ENCODE assay signal across 16 cellular contexts in genomic region chr12:124874188-124874587, GRCh38. TPM values are rescaled to one million over a fixed set of nuclear protein-coding genes. Genes with fewer than 3 reads are reported as not detected.
DNase-seq lines count a peak whose midpoint lies in the region; ATAC-seq and TF ChIP-seq lines count a peak whose summit lies in the region.
"Had no signal": no experiment of that assay in that cellular context is flagged by ENCODE, and none has a peak within 500 bp of the region (broad histone marks: within the 10 kb centered on the region; RNA-seq: fewer than 3 reads in every experiment).

No MANE protein-coding gene starts in this region.

- no TSS peak for BruUV-seq in OCI-LY7 (replicated peaks; lab: Mats Ljungman, UMichigan)

- H3K27ac Mint-ChIP-seq in dendritic cell treated with granulocyte-macrophage colony-stimulating factor and Interleukin-4, amounts not matched to agents 40 ng/mL and 50 ng/mL, for 4 days, result peak overlapping the region; percentile 78
- H3K27ac Mint-ChIP-seq in activated naive CD8-positive, alpha-beta T cell treated with anti-CD3 and anti-CD28 coated beads, Interleukin-2, amount 50 U/mL, for 24 hours, result no peak overlapping the region
- no peak overlapping the region for H3K27ac Mint-ChIP-seq in activated CD4-positive, alpha-beta T cell treated with anti-CD3 and anti-CD28 coated beads, Interleukin-2, amount 10 ng/mL, durations not matched to agents 7 days and 5 days
- H3K27ac Mint-ChIP-seq: CD4-positive, alpha-beta T cell; HFFc6 had no signal

- H3K4me1 Mint-ChIP-seq in dendritic cell treated with granulocyte-macrophage colony-stimulating factor and Interleukin-4, amounts not matched to agents 40 ng/mL and 50 ng/mL, for 4 days (ENCODE audit: low read depth), result peaks cover 35% of the 10 kb centered on the region
- H3K4me1 Mint-ChIP-seq in activated naive CD8-positive, alpha-beta T cell treated with anti-CD3 and anti-CD28 coated beads, Interleukin-2, amount 50 U/mL, for 24 hours, result peaks cover 2% of the 10 kb centered on the region
- peaks cover 7% of the 10 kb centered on the region for H3K4me1 Mint-ChIP-seq in activated CD4-positive, alpha-beta T cell treated with anti-CD3 and anti-CD28 coated beads, Interleukin-2, amount 10 ng/mL, durations not matched to agents 7 days and 5 days

- H2AFZ ChIP-seq in OCI-LY7 (ENCODE audit: low read length), result peak overlapping the region; percentile 4; the same call in 1 of the 2 replicates
- H2AFZ ChIP-seq: GM23248 had no signal

- H3K4me2 ChIP-seq in BLaER1 (peak overlapping the region; percentile 70), DOHH2 (ENCODE audit: low read length) (0 out of 2 replicates have a peak overlapping the region, but pooled peaks have one; percentile 0), OCI-LY7 (ENCODE audit: low read length) (no peak overlapping the region; the same call in 1 of the 2 replicates)

- no peaks in the 10 kb centered on the region for H3K27me3 Mint-ChIP-seq in dendritic cell treated with granulocyte-macrophage colony-stimulating factor and Interleukin-4, amounts not matched to agents 40 ng/mL and 50 ng/mL, for 4 days
- H3K27me3 Mint-ChIP-seq in activated naive CD8-positive, alpha-beta T cell treated with anti-CD3 and anti-CD28 coated beads, Interleukin-2, amount 50 U/mL, for 24 hours, result peaks cover 4% of the 10 kb centered on the region
- H3K27me3 Mint-ChIP-seq in activated CD4-positive, alpha-beta T cell treated with anti-CD3 and anti-CD28 coated beads, Interleukin-2, amount 10 ng/mL, durations not matched to agents 7 days and 5 days, result peaks cover 3% of the 10 kb centered on the region

- H3K4me3 ChIP-seq in BLaER1, result no peak overlapping the region
- no peak overlapping the region for H3K4me3 ChIP-seq in DOHH2 (ENCODE audit: low read length)
- H3K4me3 ChIP-seq in OCI-LY7 (ENCODE audit: low read depth, low read length, poor library complexity, severe bottlenecking), result no peak overlapping the region
- H3K4me3 ChIP-seq: GM23248 had no signal

- intact Hi-C loops in OCI-LY7 (cut with micrococcal nuclease; ENCODE audit: unreplicated experiment), result no loop called here
- intact Hi-C loops in dendritic cell treated with granulocyte-macrophage colony-stimulating factor and Interleukin-4, amounts not matched to agents 40 ng/mL and 50 ng/mL, for 4 days (cut with micrococcal nuclease), result no loop called here

- CTCF ChIA-PET in OCI-LY7 (lab: Charles Lee; ENCODE audit: unreplicated experiment), result no interaction called here
- CTCF ChIA-PET in activated CD4-positive, alpha-beta T cell treated with anti-CD3 and anti-CD28 coated beads, Interleukin-2, amount 10 ng/mL, durations not matched to agents 7 days and 5 days (lab: Charles Lee), result no interaction called here

- no peaks in the 10 kb centered on the region for H3K9me3 Mint-ChIP-seq in dendritic cell treated with granulocyte-macrophage colony-stimulating factor and Interleukin-4, amounts not matched to agents 40 ng/mL and 50 ng/mL, for 4 days
- H3K9me3 Mint-ChIP-seq in activated naive CD8-positive, alpha-beta T cell treated with anti-CD3 and anti-CD28 coated beads, Interleukin-2, amount 50 U/mL, for 24 hours, result no peaks in the 10 kb centered on the region
- no peaks in the 10 kb centered on the region for H3K9me3 Mint-ChIP-seq in activated CD4-positive, alpha-beta T cell treated with anti-CD3 and anti-CD28 coated beads, Interleukin-2, amount 10 ng/mL, durations not matched to agents 7 days and 5 days
- H3K9me3 Mint-ChIP-seq: CD4-positive, alpha-beta T cell; HFFc6 had no signal

- POLR2A ChIA-PET in OCI-LY7 (lab: Charles Lee), result interaction anchor here (1.3 kb wide), 1 partner anchor 13 kb away, joined by 5 read pairs; no protein-coding TSS in a partner anchor
- POLR2A ChIA-PET in activated CD4-positive, alpha-beta T cell treated with anti-CD3 and anti-CD28 coated beads, Interleukin-2, amount 10 ng/mL, durations not matched to agents 7 days and 5 days (lab: Charles Lee), result no interaction called here

- no peaks in the 10 kb centered on the region; the same call in 1 of the 2 replicates for H3F3A ChIP-seq in DOHH2 (ENCODE audit: control insufficient read depth, insufficient read depth)

- peak overlapping the region; percentile 48 for H3K4me3 Mint-ChIP-seq in dendritic cell treated with granulocyte-macrophage colony-stimulating factor and Interleukin-4, amounts not matched to agents 40 ng/mL and 50 ng/mL, for 4 days
- no peak overlapping the region for H3K4me3 Mint-ChIP-seq in activated naive CD8-positive, alpha-beta T cell treated with anti-CD3 and anti-CD28 coated beads, Interleukin-2, amount 50 U/mL, for 24 hours
- no peak overlapping the region for H3K4me3 Mint-ChIP-seq in activated CD4-positive, alpha-beta T cell treated with anti-CD3 and anti-CD28 coated beads, Interleukin-2, amount 10 ng/mL, durations not matched to agents 7 days and 5 days
- H3K4me3 Mint-ChIP-seq: CD4-positive, alpha-beta T cell; HFFc6 had no signal

- H4K20me1 ChIP-seq in BLaER1, result no peaks in the 10 kb centered on the region
- H4K20me1 ChIP-seq in DOHH2 (ENCODE audit: control insufficient read depth, insufficient read depth, low read depth, low read length), result no peaks in the 10 kb centered on the region
- H4K20me1 ChIP-seq in OCI-LY7 (ENCODE audit: insufficient read depth, low read length), result no peaks in the 10 kb centered on the region

- H3K79me2 ChIP-seq in DOHH2 (ENCODE audit: control insufficient read depth, low read length) (no peaks in the 10 kb centered on the region), OCI-LY7 (ENCODE audit: insufficient read depth, low read depth, low read length) (no peaks in the 10 kb centered on the region)

- TF ChIP-seq CTCF in DOHH2 (IDR thresholded peaks at IDR 0.05; ENCODE audit: low read depth, low read length, poor library complexity, severe bottlenecking) (no peak), OCI-LY7 (conservative IDR thresholded peaks at IDR 0.05; ENCODE audit: low read length) (no peak)

- no peaks in the 10 kb centered on the region for H3K36me3 ChIP-seq in BLaER1
- no peaks in the 10 kb centered on the region for H3K36me3 ChIP-seq in DOHH2 (ENCODE audit: control insufficient read depth, low read length)
- H3K36me3 ChIP-seq in OCI-LY7 (ENCODE audit: insufficient read depth, low read length), result no peaks in the 10 kb centered on the region

- peak overlapping the region; percentile 76; the same call in 1 of the 2 replicates for H3K27ac ChIP-seq in BLaER1
- H3K27ac ChIP-seq in DOHH2 (ENCODE audit: low read depth, low read length), result no peak overlapping the region
- H3K27ac ChIP-seq in OCI-LY7 (ENCODE audit: low read depth, low read length, poor library complexity, severe bottlenecking), result no peak overlapping the region
- H3K27ac ChIP-seq: GM23248 had no signal

- H3K9me2 ChIP-seq in DOHH2 (replicated peaks; ENCODE audit: control insufficient read depth, low read length) (no peaks in the 10 kb centered on the region), OCI-LY7 (ENCODE audit: insufficient read depth, low read length) (no peaks in the 10 kb centered on the region)

- H3K9me3 ChIP-seq in BLaER1 (no peaks in the 10 kb centered on the region), DOHH2 (ENCODE audit: control insufficient read depth, insufficient read depth, low read length) (no peaks in the 10 kb centered on the region), OCI-LY7 (ENCODE audit: low read length) (no peaks in the 10 kb centered on the region)

- ATAC-seq in HG03108 (IDR thresholded peaks at IDR 0.05; ENCODE audit: unreplicated experiment), result no peak
- ATAC-seq in activated naive CD8-positive, alpha-beta T cell treated with anti-CD3 and anti-CD28 coated beads, Interleukin-2, amount 50 U/mL, for 24 hours, result no peak

- no peaks in the 10 kb centered on the region for H3K36me3 Mint-ChIP-seq in dendritic cell treated with granulocyte-macrophage colony-stimulating factor and Interleukin-4, amounts not matched to agents 40 ng/mL and 50 ng/mL, for 4 days (ENCODE audit: low read depth)
- H3K36me3 Mint-ChIP-seq in activated naive CD8-positive, alpha-beta T cell treated with anti-CD3 and anti-CD28 coated beads, Interleukin-2, amount 50 U/mL, for 24 hours (ENCODE audit: low read depth), result no peaks in the 10 kb centered on the region
- H3K36me3 Mint-ChIP-seq in activated CD4-positive, alpha-beta T cell treated with anti-CD3 and anti-CD28 coated beads, Interleukin-2, amount 10 ng/mL, durations not matched to agents 7 days and 5 days (ENCODE audit: low read depth), result no peaks in the 10 kb centered on the region

- H3K9ac ChIP-seq in BLaER1, result peak overlapping the region; percentile 46
- H3K9ac ChIP-seq: GM23248 had no signal

- H3K27me3 ChIP-seq in BLaER1, result no peaks in the 10 kb centered on the region
- H3K27me3 ChIP-seq in DOHH2 (ENCODE audit: control insufficient read depth, low read length), result no peaks in the 10 kb centered on the region; the same call in 1 of the 2 replicates

- DNase-seq in OCI-LY7 (ENCODE audit: low spot score) (no peak), RPMI8226 (no peak)
- DNase-seq in activated naive CD8-positive, alpha-beta T cell treated with anti-CD3 and anti-CD28 coated beads, Interleukin-2, amount 50 U/mL, for 24 hours, result no peak
- no peak for DNase-seq in activated CD4-positive, alpha-beta T cell treated with anti-CD3 and anti-CD28 coated beads, Interleukin-2, amount 10 ng/mL, durations not matched to agents 7 days and 5 days
- DNase-seq: 8988T; C1 segment of cervical spinal cord; CD4-positive, alpha-beta T cell; DMS153; DMS79; GM23248; HCEC 1CT; HFFc6 had no signal

- H3K4me1 ChIP-seq in BLaER1 (peaks cover 84% of the 10 kb centered on the region), DOHH2 (ENCODE audit: control insufficient read depth, low read length) (peaks cover 32% of the 10 kb centered on the region), OCI-LY7 (ENCODE audit: insufficient read depth, low read length, poor library complexity, severe bottlenecking) (peaks cover 12% of the 10 kb centered on the region)

RNA-seq across cellular contexts. Expression of gene SCARB1, which starts 10.5 kb away (rescaled TPM):
- 24.4 and 42.9 TPM in 2 replicates for total RNA-seq in OCI-LY7 (2014; rRNA removed; shearing (Covaris generic))
- total RNA-seq in OCI-LY7 (2022), result 99.0 and 112 TPM in 2 replicates
- total RNA-seq in activated CD4-positive, alpha-beta T cell treated with anti-CD3 and anti-CD28 coated beads, Interleukin-2, amount 10 ng/mL, durations not matched to agents 7 days and 5 days, result 1 to 10 TPM; 5.3 to 6.2 TPM

RNA-seq across cellular contexts. Expression of gene UBC, which starts 40.3 kb away (rescaled TPM):
- total RNA-seq in OCI-LY7 (2014; rRNA removed; shearing (Covaris generic)), result 425 and 431 TPM in 2 replicates
- 616 and 682 TPM in 2 replicates for total RNA-seq in OCI-LY7 (2022)
- total RNA-seq in activated CD4-positive, alpha-beta T cell treated with anti-CD3 and anti-CD28 coated beads, Interleukin-2, amount 10 ng/mL, durations not matched to agents 7 days and 5 days, result 100 to 1,000 TPM; 749 to 755 TPM
